ENCODE assay signal across 18 cellular contexts in the genomic region with DNA sequence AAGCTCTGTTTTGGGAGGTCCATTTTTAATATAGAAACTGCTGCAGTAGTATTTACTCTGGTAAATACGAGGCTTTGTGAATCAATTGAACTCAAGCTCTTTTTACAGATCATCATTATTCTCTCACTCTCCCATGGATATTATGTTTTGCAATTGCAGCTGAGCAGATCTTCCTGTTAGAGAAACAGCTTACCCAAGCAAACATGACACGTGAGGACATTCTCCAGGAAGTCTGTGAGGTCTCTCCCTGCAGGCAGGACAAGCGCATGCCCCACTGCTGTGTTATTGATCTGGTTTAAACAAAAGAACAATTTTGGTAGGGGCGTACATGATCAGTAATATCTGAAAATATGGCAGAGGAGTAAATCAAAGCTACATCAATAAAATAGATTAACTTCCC.
DNase-seq lines count a peak whose midpoint lies in the region; ATAC-seq and TF ChIP-seq lines count a peak whose summit lies in the region.
"Had no signal": no experiment of that assay in that cellular context is flagged by ENCODE, and none has a peak within 500 bp of the region (broad histone marks: within the 10 kb centered on the region; RNA-seq: fewer than 3 reads in every experiment).

No MANE protein-coding gene starts in this region.

- peak; percentile 37 for ATAC-seq in left ventricle myocardium superior
- ATAC-seq in CD4-positive, alpha-beta T cell (ENCODE audit: poor library complexity) = no peak
- ATAC-seq: GM23338, lower lobe of right lung had no signal

- no peaks in the 10 kb centered on the region for H3K4me1 Mint-ChIP-seq in CD4-positive, alpha-beta T cell (ENCODE audit: low read depth)
- H3K4me1 Mint-ChIP-seq: activated CD4-positive, alpha-beta T cell treated with anti-CD3 and anti-CD28 coated beads, Interleukin-2, amount 10 ng/mL, durations not matched to agents 7 days and 5 days; GM23338 had no signal

- H3K36me3 ChIP-seq in right atrium auricular region (peaks cover 25% of the 10 kb centered on the region), uterus (no peaks in the 10 kb centered on the region), H7 (replicated peaks; ENCODE audit: control insufficient read depth, insufficient read depth, low read length) (peaks cover 1% of the 10 kb centered on the region)

- H3K4me1 ChIP-seq in right atrium auricular region (no peaks in the 10 kb centered on the region), uterus (no peaks in the 10 kb centered on the region)
- H3K4me1 ChIP-seq: lower lobe of right lung had no signal

- POLR2A ChIA-PET in CD4-positive, alpha-beta T cell (lab: Charles Lee) = no interaction called here

- no peak for TF ChIP-seq POLR2A in uterus (IDR thresholded peaks at IDR 0.05)

- CTCF ChIA-PET in CD4-positive, alpha-beta T cell (lab: Charles Lee) = no interaction called here

- TF ChIP-seq CTCF in right atrium auricular region (IDR thresholded peaks at IDR 0.05) (no peak), uterus (IDR thresholded peaks at IDR 0.05) (no peak)
- no peak for TF ChIP-seq CTCF in CD4-positive, alpha-beta T cell (IDR thresholded peaks at IDR 0.05)

- DNase-seq in left ventricle myocardium superior (no peak), right atrium auricular region (ENCODE audit: low spot score) (no peak), dermis blood vessel endothelial cell (peak; percentile 15), mucosa of gallbladder (ENCODE audit: low spot score) (peak; percentile 66), uterus (no peak), UCSD-AML1 (lab: John Stamatoyannopoulos, UW; ENCODE audit: unreplicated experiment) (no peak), H7 (no peak)
- no peak for DNase-seq in CD4-positive, alpha-beta T cell
- DNase-seq: activated CD4-positive, alpha-beta T cell treated with anti-CD3 and anti-CD28 coated beads, Interleukin-2, amount 10 ng/mL, durations not matched to agents 7 days and 5 days; activated naive CD8-positive, alpha-beta T cell treated with anti-CD3 and anti-CD28 coated beads, Interleukin-2, amount 10 ng/mL, durations not matched to agents 7 days and 5 days; erythroblast; lower lobe of right lung; NCI-H1694 treated with DMSO at 0.1 percent for 48 hours; NK-92 treated with Interleukin-12 subunit alpha and Interleukin-12 subunit beta, amount 100 ng/mL, for 24 hours; SHP77 treated with DMSO at 0.1 percent for 48 hours; substantia nigra; T1000 had no signal

- no peaks in the 10 kb centered on the region for H3K27me3 ChIP-seq in right atrium auricular region
- no peaks in the 10 kb centered on the region for H3K27me3 ChIP-seq in uterus
- no peaks in the 10 kb centered on the region for H3K27me3 ChIP-seq in CD4-positive, alpha-beta T cell (ENCODE audit: control insufficient read depth, insufficient read depth, low read length)
- H3K27me3 ChIP-seq in H7 (ENCODE audit: control insufficient read depth, insufficient read depth, low read length) = no peaks in the 10 kb centered on the region

- H3K27ac ChIP-seq in right atrium auricular region (no peak overlapping the region), uterus (peak overlapping the region; percentile 43 to 64)
- no peak overlapping the region for H3K27ac ChIP-seq in CD4-positive, alpha-beta T cell (ENCODE audit: low read depth, low read length)
- H3K27ac ChIP-seq: lower lobe of right lung had no signal

- intact Hi-C loops in left ventricle myocardium superior (cut with micrococcal nuclease) (no loop called here), uterus (cut with DNase I; ENCODE audit: low total_unique reads) (no loop called here)
- intact Hi-C loops in CD4-positive, alpha-beta T cell (cut with DNase I, micrococcal nuclease) = no loop called here

- H3K4me3 ChIP-seq in right atrium auricular region = no peak overlapping the region
- H3K4me3 ChIP-seq in uterus = no peak overlapping the region
- no peak overlapping the region for H3K4me3 ChIP-seq in H7 (ENCODE audit: insufficient read depth, low read depth, low read length)
- H3K4me3 ChIP-seq: GM23338, lower lobe of right lung had no signal

- H3K9me3 ChIP-seq in right atrium auricular region = no peaks in the 10 kb centered on the region
- no peaks in the 10 kb centered on the region for H3K9me3 ChIP-seq in uterus
- no peaks in the 10 kb centered on the region for H3K9me3 ChIP-seq in CD4-positive, alpha-beta T cell (ENCODE audit: control insufficient read depth, low read length)
- H3K9me3 ChIP-seq: lower lobe of right lung had no signal

- H3K27me3 Mint-ChIP-seq in CD4-positive, alpha-beta T cell = no peaks in the 10 kb centered on the region
- H3K27me3 Mint-ChIP-seq: activated CD4-positive, alpha-beta T cell treated with anti-CD3 and anti-CD28 coated beads, Interleukin-2, amount 10 ng/mL, durations not matched to agents 7 days and 5 days; activated naive CD8-positive, alpha-beta T cell treated with anti-CD3 and anti-CD28 coated beads, Interleukin-2, amount 10 ng/mL, durations not matched to agents 7 days and 5 days had no signal

- H3K27ac Mint-ChIP-seq in CD4-positive, alpha-beta T cell = no peak overlapping the region
- H3K27ac Mint-ChIP-seq: activated CD4-positive, alpha-beta T cell treated with anti-CD3 and anti-CD28 coated beads, Interleukin-2, amount 10 ng/mL, durations not matched to agents 7 days and 5 days; activated naive CD8-positive, alpha-beta T cell treated with anti-CD3 and anti-CD28 coated beads, Interleukin-2, amount 10 ng/mL, durations not matched to agents 7 days and 5 days; GM23338 had no signal

- H3K9me3 Mint-ChIP-seq in CD4-positive, alpha-beta T cell = no peaks in the 10 kb centered on the region
- H3K9me3 Mint-ChIP-seq: activated CD4-positive, alpha-beta T cell treated with anti-CD3 and anti-CD28 coated beads, Interleukin-2, amount 10 ng/mL, durations not matched to agents 7 days and 5 days; activated naive CD8-positive, alpha-beta T cell treated with anti-CD3 and anti-CD28 coated beads, Interleukin-2, amount 10 ng/mL, durations not matched to agents 7 days and 5 days; GM23338 had no signal

- H3K36me3 Mint-ChIP-seq in CD4-positive, alpha-beta T cell (ENCODE audit: low read depth) = no peaks in the 10 kb centered on the region
- H3K36me3 Mint-ChIP-seq: activated naive CD8-positive, alpha-beta T cell treated with anti-CD3 and anti-CD28 coated beads, Interleukin-2, amount 10 ng/mL, durations not matched to agents 7 days and 5 days had no signal

- no peak overlapping the region for H3K4me3 Mint-ChIP-seq in CD4-positive, alpha-beta T cell
- H3K4me3 Mint-ChIP-seq: activated CD4-positive, alpha-beta T cell treated with anti-CD3 and anti-CD28 coated beads, Interleukin-2, amount 10 ng/mL, durations not matched to agents 7 days and 5 days; activated naive CD8-positive, alpha-beta T cell treated with anti-CD3 and anti-CD28 coated beads, Interleukin-2, amount 10 ng/mL, durations not matched to agents 7 days and 5 days; GM23338 had no signal

Comparison
In these comparisons a context has a peak if more than half of its experiments do, and no peak if none do; other contexts are left out.
1. DNase-seq: peak in dermis blood vessel endothelial cell (single experiment) and mucosa of gallbladder (single experiment); none in left ventricle myocardium superior (single experiment), right atrium auricular region (single experiment), uterus (0 of 2), UCSD-AML1 (single experiment), CD4-positive, alpha-beta T cell (0 of 10) and H7 (single experiment).
2. H3K27ac ChIP-seq: peak in uterus (2 of 2); none in right atrium auricular region (0 of 2) and CD4-positive, alpha-beta T cell (single experiment).